In the genomic region with DNA sequence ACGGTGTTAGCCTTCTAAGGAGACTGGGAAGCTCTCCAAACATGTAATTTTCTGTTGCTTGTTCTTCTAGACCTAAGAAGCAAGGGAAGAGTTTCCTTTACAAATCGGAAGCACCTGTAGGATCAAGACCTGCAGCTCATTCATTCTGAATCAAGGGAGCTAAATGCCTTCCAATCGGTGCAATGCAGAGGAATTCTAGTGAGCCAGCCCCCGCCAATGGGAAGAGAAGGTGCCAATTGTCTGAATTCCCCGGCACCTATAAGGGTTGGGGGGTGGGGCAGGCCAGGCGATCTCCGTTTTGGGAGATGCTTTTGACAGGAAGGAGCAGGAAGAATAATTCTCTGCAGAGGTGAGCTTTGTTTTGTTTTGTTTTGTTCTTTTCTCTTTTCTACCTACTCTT, we compare ENCODE assay signal across 39 cellular contexts. TPM values are rescaled to one million over a fixed set of nuclear protein-coding genes. Genes with fewer than 3 reads are reported as not detected.
"Had no signal": no experiment of that assay in that cellular context is flagged by ENCODE, and none has a peak within 500 bp of the region (broad histone marks: within the 10 kb centered on the region; RNA-seq: fewer than 3 reads in every experiment).

No MANE protein-coding gene starts in this region.

- H3K4me3 Mint-ChIP-seq: activated B cell treated with CpG ODN at 0.5 μM for 24 hours; activated CD4-positive, alpha-beta memory T cell treated with anti-CD3 and anti-CD28 coated beads for 36 hours; activated CD4-positive, alpha-beta T cell treated with anti-CD3 and anti-CD28 coated beads, Interleukin-2, amount 10 ng/mL, durations not matched to agents 24 days and 14 days; activated CD8-positive, alpha-beta T cell treated with anti-CD3 and anti-CD28 coated beads for 36 hours; activated naive CD4-positive, alpha-beta T cell treated with anti-CD3 and anti-CD28 coated beads for 36 hours; activated naive CD8-positive, alpha-beta T cell treated with anti-CD3 and anti-CD28 coated beads for 36 hours; activated T-cell treated with anti-CD3 and anti-CD28 coated beads, Interleukin-2, amount 50 U/mL, for 4 hours; activated T-cell treated with anti-CD3 and anti-CD28 coated beads, Interleukin-2, amount 50 U/mL, for 72 hours; activated T-helper 1 cell treated with anti-CD3 and anti-CD28 coated beads, Interleukin-12 subunit alpha, Interleukin-12 subunit beta, Interleukin-2, Interleukin-4 antibody, amounts not matched to agents 30 ng/mL and 10 ng/mL and 1 ng/mL, durations not matched to agents 14 hours and 24 hours and 36 hours; activated T-helper 17 cell treated with anti-CD3 and anti-CD28 coated beads, Interleukin-2, amount 50 U/mL, for 72 hours; brain; central memory CD8-positive, alpha-beta T cell; T-helper 1 cell treated with Interleukin-12 subunit alpha and Interleukin-12 subunit beta and Interleukin-4 antibody, amounts not matched to agents 30 μg/mL and 1 μg/mL, for 36 hours; T-helper 2 cell treated with Interferon-gamma antibody and Interleukin-4, amounts not matched to agents 5 μg/mL and 100 μg/mL, for 36 hours had no signal

- H3K36me3 Mint-ChIP-seq: activated CD4-positive, alpha-beta memory T cell treated with anti-CD3 and anti-CD28 coated beads for 36 hours; activated naive CD8-positive, alpha-beta T cell treated with anti-CD3 and anti-CD28 coated beads for 36 hours; brain had no signal

- H3K4me3 ChIP-seq: adrenal gland, ascending aorta, cardiac muscle cell had no signal

- H3K9me3 ChIP-seq: adrenal gland, ascending aorta had no signal

- H3K27me3 Mint-ChIP-seq: activated CD4-positive, alpha-beta memory T cell treated with anti-CD3 and anti-CD28 coated beads for 36 hours; activated CD4-positive, alpha-beta T cell treated with anti-CD3 and anti-CD28 coated beads, Interleukin-2, amount 10 ng/mL, durations not matched to agents 24 days and 14 days; activated CD8-positive, alpha-beta T cell treated with anti-CD3 and anti-CD28 coated beads for 36 hours; activated T-helper 17 cell treated with anti-CD3 and anti-CD28 coated beads, Interleukin-2, amount 50 U/mL, for 72 hours; brain had no signal

- H3K4me1 ChIP-seq: adrenal gland, ascending aorta had no signal

- DNase-seq: activated B cell treated with CpG ODN at 0.5 μM for 24 hours; activated CD4-positive, alpha-beta memory T cell treated with anti-CD3 and anti-CD28 coated beads for 36 hours; activated CD4-positive, alpha-beta T cell treated with anti-CD3 and anti-CD28 coated beads for 4 hours; activated CD4-positive, alpha-beta T cell treated with anti-CD3 and anti-CD28 coated beads, Interleukin-2, amount 10 ng/mL, durations not matched to agents 24 days and 14 days; activated CD4-positive, alpha-beta T cell treated with anti-CD3 and anti-CD28 coated beads, Interleukin-2, amount 50 U/mL, for 1 hour; activated CD4-positive, alpha-beta T cell treated with anti-CD3 and anti-CD28 coated beads, Interleukin-2, amount 50 U/mL, for 4 hours; activated CD4-positive, CD25-positive, alpha-beta regulatory T cell treated with anti-CD3 and anti-CD28 coated beads, Interleukin-2, amount 50 U/mL, for 72 hours; activated CD8-positive, alpha-beta memory T cell treated with anti-CD3 and anti-CD28 coated beads, Interleukin-2, amount 50 U/mL, for 4 hours; activated CD8-positive, alpha-beta T cell treated with anti-CD3 and anti-CD28 coated beads for 36 hours; activated effector memory CD4-positive, alpha-beta T cell treated with anti-CD3 and anti-CD28 coated beads, Interleukin-2, amount 50 U/mL, for 16 hours; activated gamma-delta T cell treated with Interleukin-2 at 50 U/mL for 16 hours; activated naive CD4-positive, alpha-beta T cell; activated naive CD4-positive, alpha-beta T cell treated with anti-CD3 and anti-CD28 coated beads for 36 hours; activated naive CD4-positive, alpha-beta T cell treated with anti-CD3 and anti-CD28 coated beads, Interleukin-2, amount 50 U/mL, for 16 hours; activated naive CD8-positive, alpha-beta T cell treated with anti-CD3 and anti-CD28 coated beads for 36 hours; activated T-cell treated with anti-CD3 and anti-CD28 coated beads for 4 hours; activated T-cell treated with anti-CD3 and anti-CD28 coated beads, Interleukin-2, amount 50 U/mL, for 1 hour; activated T-cell treated with anti-CD3 and anti-CD28 coated beads, Interleukin-2, amount 50 U/mL, for 4 hours; activated T-cell treated with anti-CD3 and anti-CD28 coated beads, Interleukin-2, amount 50 U/mL, for 72 hours; adrenal gland; amygdala; anterior cingulate cortex; caudate nucleus; cerebellar nuclear complex; T-helper 1 cell; T-helper 2 cell; T-helper 9 cell had no signal

- H3K27ac Mint-ChIP-seq: activated B cell treated with CpG ODN at 0.5 μM for 24 hours; activated CD4-positive, alpha-beta memory T cell treated with anti-CD3 and anti-CD28 coated beads for 36 hours; activated CD4-positive, alpha-beta T cell treated with anti-CD3 and anti-CD28 coated beads, Interleukin-2, amount 10 ng/mL, durations not matched to agents 24 days and 14 days; activated CD8-positive, alpha-beta T cell treated with anti-CD3 and anti-CD28 coated beads for 36 hours; activated naive CD4-positive, alpha-beta T cell treated with anti-CD3 and anti-CD28 coated beads for 36 hours; activated naive CD4-positive, alpha-beta T cell treated with anti-CD3 and anti-CD28 coated beads, Interleukin-2, amount 50 U/mL, for 72 hours; activated naive CD8-positive, alpha-beta T cell treated with anti-CD3 and anti-CD28 coated beads for 36 hours; activated T-cell treated with anti-CD3 and anti-CD28 coated beads, Interleukin-2, amount 50 U/mL, for 72 hours; activated T-helper 1 cell treated with anti-CD3 and anti-CD28 coated beads, Interleukin-12 subunit alpha, Interleukin-12 subunit beta, Interleukin-2, Interleukin-4 antibody, amounts not matched to agents 30 ng/mL and 10 ng/mL and 1 ng/mL, durations not matched to agents 14 hours and 24 hours and 36 hours; activated T-helper 17 cell treated with anti-CD3 and anti-CD28 coated beads, Interleukin-2, amount 50 U/mL, for 72 hours; brain; T-helper 1 cell treated with Interleukin-12 subunit alpha and Interleukin-12 subunit beta and Interleukin-4 antibody, amounts not matched to agents 30 μg/mL and 1 μg/mL, for 36 hours; T-helper 2 cell treated with Interferon-gamma antibody and Interleukin-4, amounts not matched to agents 5 μg/mL and 100 μg/mL, for 36 hours had no signal

- H3K4me1 Mint-ChIP-seq: activated B cell treated with CpG ODN at 0.5 μM for 24 hours; activated CD4-positive, alpha-beta T cell treated with anti-CD3 and anti-CD28 coated beads, Interleukin-2, amount 10 ng/mL, durations not matched to agents 24 days and 14 days; activated naive CD8-positive, alpha-beta T cell treated with anti-CD3 and anti-CD28 coated beads for 36 hours; activated T-helper 17 cell treated with anti-CD3 and anti-CD28 coated beads, Interleukin-2, amount 50 U/mL, for 72 hours; brain; central memory CD8-positive, alpha-beta T cell had no signal

- H3K27ac ChIP-seq: adrenal gland, ascending aorta, cardiac muscle cell, VCaP had no signal

- H3K27me3 ChIP-seq: adrenal gland, ascending aorta, cardiac muscle cell had no signal

- H3K36me3 ChIP-seq: adrenal gland, ascending aorta, cardiac muscle cell had no signal

RNA-seq across cellular contexts. Expression of a gene that starts 7.1 kb away (rescaled TPM):
- total RNA-seq: activated B cell treated with CpG ODN at 0.5 μM for 24 hours; activated CD4-positive, alpha-beta memory T cell treated with anti-CD3 and anti-CD28 coated beads for 36 hours; activated CD4-positive, alpha-beta T cell treated with anti-CD3 and anti-CD28 coated beads, Interleukin-2, amount 10 ng/mL, durations not matched to agents 24 days and 14 days; activated CD8-positive, alpha-beta memory T cell treated with anti-CD3 and anti-CD28 coated beads for 36 hours; activated CD8-positive, alpha-beta T cell treated with anti-CD3 and anti-CD28 coated beads for 36 hours; activated naive CD4-positive, alpha-beta T cell treated with anti-CD3 and anti-CD28 coated beads for 36 hours; activated naive CD4-positive, alpha-beta T cell treated with anti-CD3 and anti-CD28 coated beads, Interleukin-2, amount 50 U/mL, for 72 hours; activated naive CD8-positive, alpha-beta T cell treated with anti-CD3 and anti-CD28 coated beads for 36 hours; activated T-cell treated with anti-CD3 and anti-CD28 coated beads, Interleukin-2, amount 50 U/mL, for 4 hours; activated T-cell treated with anti-CD3 and anti-CD28 coated beads, Interleukin-2, amount 50 U/mL, for 72 hours; activated T-helper 1 cell treated with anti-CD3 and anti-CD28 coated beads, Interleukin-12 subunit alpha, Interleukin-12 subunit beta, Interleukin-2, Interleukin-4 antibody, amounts not matched to agents 30 ng/mL and 10 ng/mL and 1 ng/mL, durations not matched to agents 14 hours and 24 hours and 36 hours; activated T-helper 17 cell treated with anti-CD3 and anti-CD28 coated beads, Interleukin-2, amount 50 U/mL, for 72 hours; adrenal gland; ascending aorta; bronchial epithelial cell; cardiac muscle cell had no signal

RNA-seq across cellular contexts. Expression of a gene that starts 8.4 kb away (rescaled TPM):
- total RNA-seq: activated B cell treated with CpG ODN at 0.5 μM for 24 hours; activated CD4-positive, alpha-beta memory T cell treated with anti-CD3 and anti-CD28 coated beads for 36 hours; activated CD4-positive, alpha-beta T cell treated with anti-CD3 and anti-CD28 coated beads, Interleukin-2, amount 10 ng/mL, durations not matched to agents 24 days and 14 days; activated CD8-positive, alpha-beta memory T cell treated with anti-CD3 and anti-CD28 coated beads for 36 hours; activated CD8-positive, alpha-beta T cell treated with anti-CD3 and anti-CD28 coated beads for 36 hours; activated naive CD4-positive, alpha-beta T cell treated with anti-CD3 and anti-CD28 coated beads for 36 hours; activated naive CD4-positive, alpha-beta T cell treated with anti-CD3 and anti-CD28 coated beads, Interleukin-2, amount 50 U/mL, for 72 hours; activated naive CD8-positive, alpha-beta T cell treated with anti-CD3 and anti-CD28 coated beads for 36 hours; activated T-cell treated with anti-CD3 and anti-CD28 coated beads, Interleukin-2, amount 50 U/mL, for 4 hours; activated T-cell treated with anti-CD3 and anti-CD28 coated beads, Interleukin-2, amount 50 U/mL, for 72 hours; activated T-helper 1 cell treated with anti-CD3 and anti-CD28 coated beads, Interleukin-12 subunit alpha, Interleukin-12 subunit beta, Interleukin-2, Interleukin-4 antibody, amounts not matched to agents 30 ng/mL and 10 ng/mL and 1 ng/mL, durations not matched to agents 14 hours and 24 hours and 36 hours; activated T-helper 17 cell treated with anti-CD3 and anti-CD28 coated beads, Interleukin-2, amount 50 U/mL, for 72 hours; adrenal gland; ascending aorta; bronchial epithelial cell; cardiac muscle cell had no signal

RNA-seq across cellular contexts. Expression of a gene that starts 47.4 kb away (rescaled TPM):
- total RNA-seq: activated B cell treated with CpG ODN at 0.5 μM for 24 hours; activated CD4-positive, alpha-beta memory T cell treated with anti-CD3 and anti-CD28 coated beads for 36 hours; activated CD4-positive, alpha-beta T cell treated with anti-CD3 and anti-CD28 coated beads, Interleukin-2, amount 10 ng/mL, durations not matched to agents 24 days and 14 days; activated CD8-positive, alpha-beta memory T cell treated with anti-CD3 and anti-CD28 coated beads for 36 hours; activated CD8-positive, alpha-beta T cell treated with anti-CD3 and anti-CD28 coated beads for 36 hours; activated naive CD4-positive, alpha-beta T cell treated with anti-CD3 and anti-CD28 coated beads for 36 hours; activated naive CD4-positive, alpha-beta T cell treated with anti-CD3 and anti-CD28 coated beads, Interleukin-2, amount 50 U/mL, for 72 hours; activated naive CD8-positive, alpha-beta T cell treated with anti-CD3 and anti-CD28 coated beads for 36 hours; activated T-cell treated with anti-CD3 and anti-CD28 coated beads, Interleukin-2, amount 50 U/mL, for 4 hours; activated T-cell treated with anti-CD3 and anti-CD28 coated beads, Interleukin-2, amount 50 U/mL, for 72 hours; activated T-helper 1 cell treated with anti-CD3 and anti-CD28 coated beads, Interleukin-12 subunit alpha, Interleukin-12 subunit beta, Interleukin-2, Interleukin-4 antibody, amounts not matched to agents 30 ng/mL and 10 ng/mL and 1 ng/mL, durations not matched to agents 14 hours and 24 hours and 36 hours; activated T-helper 17 cell treated with anti-CD3 and anti-CD28 coated beads, Interleukin-2, amount 50 U/mL, for 72 hours; adrenal gland; ascending aorta; bronchial epithelial cell; cardiac muscle cell had no signal
